Comparison of ENCODE assay signal across 8 cellular contexts in the genomic region with DNA sequence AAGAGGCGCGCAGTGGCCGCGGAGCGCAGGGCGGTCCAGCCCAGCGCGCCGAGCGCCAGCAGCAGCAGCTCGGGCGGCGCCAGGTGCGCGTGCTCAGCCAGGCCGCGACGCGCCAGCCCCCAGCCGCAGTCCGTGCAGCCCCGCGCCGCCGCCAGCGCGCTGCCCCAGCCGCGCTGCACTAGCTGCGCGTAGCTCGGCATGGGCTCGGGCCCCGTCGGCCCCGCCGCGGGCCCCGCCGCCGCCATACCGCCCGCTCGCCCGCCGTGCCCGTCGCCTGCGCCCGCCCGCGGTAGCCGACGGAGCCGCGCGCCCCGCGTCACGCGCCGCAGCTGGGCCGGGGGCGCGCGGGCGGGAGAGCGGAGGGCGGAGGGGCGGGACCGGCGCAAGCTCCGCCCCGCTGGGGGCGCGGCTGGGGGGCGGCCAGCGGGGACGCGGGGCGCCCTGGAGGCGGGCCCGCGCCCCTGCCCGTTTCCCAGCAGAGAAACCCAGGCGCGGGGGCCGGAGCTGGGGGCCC. TPM values are rescaled to one million over a fixed set of nuclear protein-coding genes. Genes with fewer than 3 reads are reported as not detected.
DNase-seq lines count a peak whose midpoint lies in the region; ATAC-seq, FAIRE-seq and TF ChIP-seq lines count a peak whose summit lies in the region.

Gene CERS1 (minus strand): TSS at position 331 of the 514 bp plus-strand sequence. CDS start 86 bp downstream, at position 245.

- no peak for FAIRE-seq in bronchial epithelial cell (lab: Jason Lieb, UNC)
- FAIRE-seq in urothelium cell line (lab: Jason Lieb, UNC) = no peak

- no peak for TF ChIP-seq CTCF in bronchial epithelial cell (IDR thresholded peaks at IDR 0.05; ENCODE audit: insufficient read depth, low read length, severe bottlenecking)

- intact Hi-C loops in CD4-positive, alpha-beta memory T cell (cut with micrococcal nuclease) = no loop called here

- no peak within 1 kb of the TSS for H2BK5ac ChIP-seq in mesenchymal stem cell (ENCODE audit: low read depth, low read length, poor library complexity, severe bottlenecking)

- peak within 1 kb of the TSS; percentile 47 to 79 (median 64) for H3K4me3 Mint-ChIP-seq in CD4-positive, alpha-beta memory T cell

- H3K4me1 ChIP-seq in CD4-positive, alpha-beta memory T cell (ENCODE audit: insufficient read depth, low read length) = peaks cover 7% of the 10 kb centered on the region
- H3K4me1 ChIP-seq in mesenchymal stem cell (ENCODE audit: control insufficient read depth, insufficient read depth, low read depth, low read length) = peaks cover 20% of the 10 kb centered on the region

- peak within 1 kb of the TSS; percentile 97 for H3K4me2 ChIP-seq in mesenchymal stem cell (ENCODE audit: low read length, poor library complexity, severe bottlenecking)

- no peaks in the 10 kb centered on the region for H3K27me3 ChIP-seq in CD4-positive, alpha-beta memory T cell (ENCODE audit: insufficient read depth, low read length)
- H3K27me3 ChIP-seq in bronchial epithelial cell (ENCODE audit: control insufficient read depth, insufficient read depth, low read length) (peaks cover 10% of the 10 kb centered on the region), mesenchymal stem cell (ENCODE audit: control insufficient read depth in 1 of 2, insufficient read depth in 1 of 2, low read length in 2 of 2) (peaks cover 34 to 35% of the 10 kb centered on the region in 2 experiments)

- H3K9me3 ChIP-seq in CD4-positive, alpha-beta memory T cell (ENCODE audit: control insufficient read depth in 1 of 2, low read length in 2 of 2) = no peaks in the 10 kb centered on the region
- H3K9me3 ChIP-seq in mesenchymal stem cell (ENCODE audit: control insufficient read depth, low read length) = no peaks in the 10 kb centered on the region

- WGBS in mesenchymal stem cell = 0% methylated on average over 25 of the region's 88 CpGs

- peaks cover 4% of the 10 kb centered on the region for H3K36me3 ChIP-seq in CD4-positive, alpha-beta memory T cell (ENCODE audit: insufficient read depth, low read length)
- H3K36me3 ChIP-seq in bronchial epithelial cell (ENCODE audit: control insufficient read depth, insufficient read depth, low read length) = peaks cover 3% of the 10 kb centered on the region
- H3K36me3 ChIP-seq in mesenchymal stem cell (ENCODE audit: control insufficient read depth in 1 of 2, insufficient read depth in 2 of 2, low read depth in 1 of 2, low read length in 2 of 2) = peaks cover 19 to 29% of the 10 kb centered on the region in 2 experiments

- H2BK12ac ChIP-seq in mesenchymal stem cell (ENCODE audit: low read length in 2 of 2) = no peak within 1 kb of the TSS

- peak within 1 kb of the TSS in 1 of 2 experiments; percentile 7 for H3K4ac ChIP-seq in mesenchymal stem cell (ENCODE audit: low read depth in 1 of 2, low read length in 2 of 2)

- peaks cover 7 to 17% (median 11%) of the 10 kb centered on the region in 4 donors for H3K4me1 Mint-ChIP-seq in CD4-positive, alpha-beta memory T cell

- peaks cover 0 to 10% of the 10 kb centered on the region in 2 donors for H3K36me3 Mint-ChIP-seq in CD4-positive, alpha-beta memory T cell

- H3K27ac ChIP-seq in CD4-positive, alpha-beta memory T cell (ENCODE audit: low read depth, low read length) = no peak within 1 kb of the TSS
- no peak within 1 kb of the TSS for H3K27ac ChIP-seq in mesenchymal stem cell (ENCODE audit: low read length, poor library complexity, severe bottlenecking)

- H3K9ac ChIP-seq in mesenchymal stem cell (ENCODE audit: low read length) = no peak within 1 kb of the TSS

- H2BK15ac ChIP-seq in mesenchymal stem cell (ENCODE audit: low read depth, poor library complexity, severe bottlenecking) = peak within 1 kb of the TSS; percentile 45

- H3K14ac ChIP-seq in mesenchymal stem cell (ENCODE audit: low read length in 2 of 2) = peak within 1 kb of the TSS in 1 of 2 experiments; percentile 27

- H2BK120ac ChIP-seq in mesenchymal stem cell (ENCODE audit: low read depth, low read length) = no peak within 1 kb of the TSS

- peaks cover 0 to 1% (median 0%) of the 10 kb centered on the region in 8 donors for H3K9me3 Mint-ChIP-seq in CD4-positive, alpha-beta memory T cell

- H3K27me3 Mint-ChIP-seq in CD4-positive, alpha-beta memory T cell = peaks cover 15 to 17% of the 10 kb centered on the region in 2 donors

- no peak within 1 kb of the TSS for H2AK5ac ChIP-seq in mesenchymal stem cell (ENCODE audit: low read length, severe bottlenecking)

- H3K27ac Mint-ChIP-seq in CD4-positive, alpha-beta memory T cell = peak within 1 kb of the TSS in 1 of 7 donors; percentile 26

- no peaks in the 10 kb centered on the region for H3K79me1 ChIP-seq in mesenchymal stem cell (replicated peaks; ENCODE audit: low read length, poor library complexity, severe bottlenecking)

- H3K4me3 ChIP-seq in CD4-positive, alpha-beta memory T cell (ENCODE audit: low read length in 2 of 2) = no peak within 1 kb of the TSS
- H3K4me3 ChIP-seq in bronchial epithelial cell (ENCODE audit: low read depth, low read length) (peak within 1 kb of the TSS; percentile 25), mesenchymal stem cell (ENCODE audit: insufficient read depth in 1 of 2, low read depth in 1 of 2, low read length in 2 of 2) (peak within 1 kb of the TSS; percentile 48 to 67)

- peak within 1 kb of the TSS in 1 of 2 experiments; percentile 64 for H3K23ac ChIP-seq in mesenchymal stem cell (ENCODE audit: low read length in 2 of 2)

- POLR2A ChIA-PET in CD4-positive, alpha-beta memory T cell (lab: Charles Lee; ENCODE audit: partially characterized antibody) = no interaction called here

- peak within 1 kb of the TSS in 1 of 2 experiments; percentile 38 for H3K18ac ChIP-seq in mesenchymal stem cell (ENCODE audit: low read depth in 1 of 2, low read length in 2 of 2)

- CTCF ChIA-PET in CD4-positive, alpha-beta memory T cell (lab: Charles Lee; ENCODE audit: partially characterized antibody) = no interaction called here

- no peak within 1 kb of the TSS for H4K91ac ChIP-seq in mesenchymal stem cell (ENCODE audit: low read length)

- no peak for ATAC-seq in GM21737 (IDR thresholded peaks at IDR 0.05; ENCODE audit: unreplicated experiment)
- no peak for ATAC-seq in HG02678 (IDR thresholded peaks at IDR 0.05; ENCODE audit: unreplicated experiment)

- DNase-seq in CD4-positive, alpha-beta memory T cell = peak in 1 of 5 donors; percentile 7
- DNase-seq in Kasumi-1 (lab: John Stamatoyannopoulos, UW) = peak; percentile 9 to 30
- no peak for DNase-seq in bronchial epithelial cell (ENCODE audit: low read depth)
- DNase-seq in mesenchymal stem cell = no peak
- peak; percentile 64 for DNase-seq in urothelium cell line (ENCODE audit: low spot score)
- DNase-seq in activated CD4-positive, CD25-positive, alpha-beta regulatory T cell (lab: John Stamatoyannopoulos, UW) = no peak

- peak within 1 kb of the TSS; percentile 64 for H4K8ac ChIP-seq in mesenchymal stem cell (ENCODE audit: low read length)

- peak within 1 kb of the TSS; percentile 65 for H2AFZ ChIP-seq in mesenchymal stem cell (ENCODE audit: low read depth, low read length)

RNA-seq across cellular contexts. Expression of gene CERS1, which starts in this region (rescaled TPM):
- not detected for total RNA-seq in CD4-positive, alpha-beta memory T cell
- not detected for polyA plus RNA-seq in CD4-positive, alpha-beta memory T cell
- total RNA-seq in bronchial epithelial cell = 0.13 and 0.26 TPM in 2 replicates
- polyA plus RNA-seq in mesenchymal stem cell (2013, experiment 1 of 2) = 1.5 TPM
- 1.6 TPM for polyA plus RNA-seq in mesenchymal stem cell (2013, experiment 2 of 2)

Comparison
In these comparisons a context has a peak if more than half of its experiments do, and no peak if none do; other contexts are left out.
1. DNase-seq: peak in Kasumi-1 (2 of 2) and urothelium cell line (single experiment); none in bronchial epithelial cell (single experiment), mesenchymal stem cell (single experiment) and activated CD4-positive, CD25-positive, alpha-beta regulatory T cell (0 of 4).
2. H3K4me3 ChIP-seq: peak in bronchial epithelial cell (single experiment) and mesenchymal stem cell (2 of 2); none in CD4-positive, alpha-beta memory T cell (0 of 2).